ENCODE assay signal across 8 cellular contexts in genomic region chr1:61078611-61079010, GRCh38. TPM values are rescaled to one million over a fixed set of nuclear protein-coding genes. Genes with fewer than 3 reads are reported as not detected.
DNase-seq lines count a peak whose midpoint lies in the region; ATAC-seq and TF ChIP-seq lines count a peak whose summit lies in the region.

No MANE protein-coding gene starts in this region.

- WGBS in mesendoderm (ENCODE audit: extremely low coverage, insufficient coverage, low lambda C conversion rate): no CpG with 5 or more reads among the region's 5 CpGs

- no peaks in the 10 kb centered on the region for H3K79me2 ChIP-seq in mesendoderm (ENCODE audit: control insufficient read depth, insufficient read depth, low read length)

- no peak overlapping the region for H2AK5ac ChIP-seq in mesendoderm (ENCODE audit: low read length)

- H3K4me1 ChIP-seq in mesendoderm (ENCODE audit: control insufficient read depth, low read depth, low read length) (no peaks in the 10 kb centered on the region), upper lobe of right lung (peaks cover 34% of the 10 kb centered on the region)

- no peak overlapping the region for H2BK5ac ChIP-seq in mesendoderm (ENCODE audit: low read length)

- no peak overlapping the region for H2BK15ac ChIP-seq in mesendoderm (replicated peaks; ENCODE audit: low read depth)

- H3K18ac ChIP-seq in mesendoderm (ENCODE audit: low read length): no peak overlapping the region

- peaks cover 2% of the 10 kb centered on the region for H3K36me3 Mint-ChIP-seq in activated naive CD4-positive, alpha-beta T cell treated with anti-CD3 and anti-CD28 coated beads, Interleukin-2, amount 10 ng/mL, durations not matched to agents 7 days and 5 days
- no peaks in the 10 kb centered on the region for H3K36me3 Mint-ChIP-seq in activated naive CD4-positive, alpha-beta T cell treated with anti-CD3 and anti-CD28 coated beads, Interleukin-2, amount 50 U/mL, for 72 hours

- H3K9me3 Mint-ChIP-seq in activated naive CD4-positive, alpha-beta T cell treated with anti-CD3 and anti-CD28 coated beads, Interleukin-2, amount 10 ng/mL, durations not matched to agents 7 days and 5 days: no peaks in the 10 kb centered on the region
- H3K9me3 Mint-ChIP-seq in activated naive CD4-positive, alpha-beta T cell treated with anti-CD3 and anti-CD28 coated beads, Interleukin-2, amount 50 U/mL, for 72 hours: no peaks in the 10 kb centered on the region

- H3K4me3 ChIP-seq in brain microvascular endothelial cell (ENCODE audit: low read depth, low read length) (peak overlapping the region; percentile 39), mesendoderm (ENCODE audit: low read length) (no peak overlapping the region), upper lobe of right lung (peak overlapping the region; percentile 61)

- no peak overlapping the region for H3K27ac Mint-ChIP-seq in activated naive CD4-positive, alpha-beta T cell treated with anti-CD3 and anti-CD28 coated beads, Interleukin-2, amount 10 ng/mL, durations not matched to agents 7 days and 5 days
- H3K27ac Mint-ChIP-seq in activated naive CD4-positive, alpha-beta T cell treated with anti-CD3 and anti-CD28 coated beads, Interleukin-2, amount 50 U/mL, for 72 hours: no peak overlapping the region

- H3K4me2 ChIP-seq in mesendoderm (ENCODE audit: low read length): no peak overlapping the region

- H3K9ac ChIP-seq in mesendoderm (ENCODE audit: low read length): no peak overlapping the region

- intact Hi-C loops in upper lobe of right lung (cut with DNase I): loop anchor here (10.0 kb wide), 1 partner anchor 256 kb away; no protein-coding TSS in a partner anchor

- no peak for ATAC-seq in activated naive CD4-positive, alpha-beta T cell treated with anti-CD3 and anti-CD28 coated beads, Interleukin-2, amount 50 U/mL, for 72 hours
- ATAC-seq in upper lobe of right lung (no peak), HG03457 (IDR thresholded peaks at IDR 0.05; ENCODE audit: unreplicated experiment) (no peak)

- no peak for DNase-seq in activated naive CD4-positive, alpha-beta T cell treated with anti-CD3 and anti-CD28 coated beads, Interleukin-2, amount 10 ng/mL, durations not matched to agents 7 days and 5 days
- no peak for DNase-seq in activated naive CD4-positive, alpha-beta T cell treated with anti-CD3 and anti-CD28 coated beads, Interleukin-2, amount 50 U/mL, for 72 hours (ENCODE audit: low spot score in 2 of 2)
- DNase-seq in brain microvascular endothelial cell: no peak
- peak; percentile 23 for DNase-seq in mesendoderm
- no peak for DNase-seq in upper lobe of right lung
- no peak for DNase-seq in NCI-H2196 treated with DMSO at 0.1 percent for 48 hours (lab: John Stamatoyannopoulos, UW; ENCODE audit: unreplicated experiment)
- no peak for DNase-seq in cerebellum (ENCODE audit: low spot score)

- H3K27ac ChIP-seq in brain microvascular endothelial cell: peak overlapping the region; percentile 0
- no peak overlapping the region for H3K27ac ChIP-seq in mesendoderm (ENCODE audit: low read depth, low read length)
- peak overlapping the region; percentile 89 for H3K27ac ChIP-seq in upper lobe of right lung

- no peaks in the 10 kb centered on the region for H3K79me1 ChIP-seq in mesendoderm (ENCODE audit: low read length)

- no peak overlapping the region for H3K4ac ChIP-seq in mesendoderm (ENCODE audit: low read depth, low read length)

- peaks cover 52% of the 10 kb centered on the region for H3K27me3 Mint-ChIP-seq in activated naive CD4-positive, alpha-beta T cell treated with anti-CD3 and anti-CD28 coated beads, Interleukin-2, amount 10 ng/mL, durations not matched to agents 7 days and 5 days

- peak overlapping the region; percentile 90 for H3K4me3 Mint-ChIP-seq in activated naive CD4-positive, alpha-beta T cell treated with anti-CD3 and anti-CD28 coated beads, Interleukin-2, amount 10 ng/mL, durations not matched to agents 7 days and 5 days

- H3K56ac ChIP-seq in mesendoderm (ENCODE audit: low read length): no peak overlapping the region

- H4K8ac ChIP-seq in mesendoderm (ENCODE audit: low read depth, low read length): no peak overlapping the region

- H3K36me3 ChIP-seq in brain microvascular endothelial cell (replicated peaks): no peaks in the 10 kb centered on the region
- no peaks in the 10 kb centered on the region for H3K36me3 ChIP-seq in mesendoderm (ENCODE audit: control insufficient read depth, insufficient read depth, low read length)
- no peaks in the 10 kb centered on the region for H3K36me3 ChIP-seq in upper lobe of right lung

- H3K23ac ChIP-seq in mesendoderm (ENCODE audit: low read length): no peak overlapping the region

- no peak overlapping the region for H2BK120ac ChIP-seq in mesendoderm (ENCODE audit: low read depth, low read length)

- CTCF ChIA-PET in activated naive CD4-positive, alpha-beta T cell treated with anti-CD3 and anti-CD28 coated beads, Interleukin-2, amount 10 ng/mL, durations not matched to agents 7 days and 5 days (lab: Charles Lee): interaction anchor here (1.2 to 3.5 kb wide), 3 partner anchors 26 to 36 kb away, joined by 3 to 20 read pairs (median 5); no protein-coding TSS in a partner anchor

- in situ Hi-C loops in brain microvascular endothelial cell (cut with HindIII; ENCODE audit: low pct_ligation_motif_present, low sequenced_read_pairs): no loop called here

- TF ChIP-seq CTCF in brain microvascular endothelial cell (IDR thresholded peaks at IDR 0.05; ENCODE audit: low read depth, low read length, missing control alignments): no peak
- TF ChIP-seq CTCF in upper lobe of right lung (IDR thresholded peaks at IDR 0.05): no peak

- no peak overlapping the region for H4K5ac ChIP-seq in mesendoderm (ENCODE audit: low read length)

- no peaks in the 10 kb centered on the region for H3K27me3 ChIP-seq in brain microvascular endothelial cell (replicated peaks)
- H3K27me3 ChIP-seq in mesendoderm (ENCODE audit: insufficient read depth, low read length, poor library complexity): peaks cover 17% of the 10 kb centered on the region
- H3K27me3 ChIP-seq in upper lobe of right lung: no peaks in the 10 kb centered on the region

- H3K9me3 ChIP-seq in upper lobe of right lung: no peaks in the 10 kb centered on the region

- peaks cover 45% of the 10 kb centered on the region for H3K4me1 Mint-ChIP-seq in activated naive CD4-positive, alpha-beta T cell treated with anti-CD3 and anti-CD28 coated beads, Interleukin-2, amount 10 ng/mL, durations not matched to agents 7 days and 5 days

RNA-seq across cellular contexts. Expression of gene NFIA, which starts 3.8 kb away (rescaled TPM):
- 1 to 10 TPM in 1 of 2 donors, under 1 TPM in 1; 0.88 to 3.1 TPM for total RNA-seq in activated naive CD4-positive, alpha-beta T cell treated with anti-CD3 and anti-CD28 coated beads, Interleukin-2, amount 50 U/mL, for 72 hours
- polyA plus RNA-seq in mesendoderm (2013, experiment 1 of 2): 0.46 TPM
- 0.45 TPM for polyA plus RNA-seq in mesendoderm (2013, experiment 2 of 2)
- total RNA-seq in upper lobe of right lung (66.6 TPM), cerebellum (86.0 TPM)

Comparison
In these comparisons a context has a peak if more than half of its experiments do, and no peak if none do; other contexts are left out.
1. RNA of gene NFIA, which starts 3.8 kb away (total RNA-seq): 86.0 TPM in cerebellum (single experiment) and 66.6 TPM in upper lobe of right lung (single experiment); 0.88 to 3.1 TPM in activated naive CD4-positive, alpha-beta T cell treated with anti-CD3 and anti-CD28 coated beads, Interleukin-2, amount 50 U/mL, for 72 hours; every median in the first group is over 10 times any median in the second.